ENCODE assay signal across 9 cellular contexts in genomic region chr7:150322114-150322832, GRCh38. TPM values are rescaled to one million over a fixed set of nuclear protein-coding genes. Genes with fewer than 3 reads are reported as not detected.
DNase-seq lines count a peak whose midpoint lies in the region; ATAC-seq and TF ChIP-seq lines count a peak whose summit lies in the region.
"Had no signal": no experiment of that assay in that cellular context is flagged by ENCODE, and none has a peak within 500 bp of the region (broad histone marks: within the 10 kb centered on the region; RNA-seq: fewer than 3 reads in every experiment).

No MANE protein-coding gene starts in this region.

- no peaks in the 10 kb centered on the region; the same call in 1 of the 2 replicates for H3K36me3 ChIP-seq in KMS-11 (ENCODE audit: insufficient read depth)

- peak overlapping the region; percentile 98 for H3K9ac ChIP-seq in KMS-11

- H3K4me3 ChIP-seq in GM12865 (ENCODE audit: low read depth, low read length) (peak overlapping the region; percentile 90), KMS-11 (IDR thresholded peaks at IDR 0.05; ENCODE audit: insufficient read depth, low read depth, low read length) (no peak overlapping the region)

- ATAC-seq in foreskin keratinocyte: no peak
- no peak for ATAC-seq in HG02884 (IDR thresholded peaks at IDR 0.05; ENCODE audit: unreplicated experiment)

- peak; percentile 79 for DNase-seq in GM12865 (ENCODE audit: low read depth)
- DNase-seq in activated CD8-positive, alpha-beta memory T cell treated with anti-CD3 and anti-CD28 coated beads for 24 hours: peak; percentile 71
- no peak for DNase-seq in foreskin keratinocyte
- peak; percentile 55 to 69 for DNase-seq in stimulated activated CD4-positive, alpha-beta T cell treated with anti-CD3 and anti-CD28 coated beads, Interleukin-2, amount 100 ng/mL, for 24 hours
- DNase-seq in NCI-H524 treated with DMSO at 0.1 percent for 48 hours (lab: John Stamatoyannopoulos, UW): no peak
- no peak for DNase-seq in mucosa of gallbladder (ENCODE audit: low spot score)

- no peaks in the 10 kb centered on the region for H3K27me3 ChIP-seq in KMS-11 (ENCODE audit: insufficient read depth, low read depth)
- H3K27me3 ChIP-seq in foreskin keratinocyte: no peaks in the 10 kb centered on the region

- H2AFZ ChIP-seq in KMS-11 (ENCODE audit: low read depth): peak overlapping the region; percentile 76; the same call in 1 of the 2 replicates

- no peaks in the 10 kb centered on the region for H4K20me1 ChIP-seq in KMS-11 (ENCODE audit: insufficient read depth)

- H3K27ac ChIP-seq in KMS-11: peak overlapping the region; percentile 93
- H3K27ac ChIP-seq in foreskin keratinocyte: peak overlapping the region; percentile 54

- H3K4me1 ChIP-seq in KMS-11 (ENCODE audit: low read depth, poor library complexity, severe bottlenecking) (peaks cover 51% of the 10 kb centered on the region), foreskin keratinocyte (no peaks in the 10 kb centered on the region)

- peaks cover 70% of the 10 kb centered on the region for H3K79me2 ChIP-seq in KMS-11 (ENCODE audit: insufficient read depth, low read depth)

- no peak for TF ChIP-seq CTCF in GM12865 (IDR thresholded peaks at IDR 0.05; ENCODE audit: insufficient read depth, low read depth, low read length, missing control alignments)
- TF ChIP-seq CTCF in KMS-11 (conservative IDR thresholded peaks at IDR 0.05; ENCODE audit: low read depth, low read length): no peak
- no peak for TF ChIP-seq CTCF in foreskin keratinocyte (conservative IDR thresholded peaks at IDR 0.05)

- H3K4me2 ChIP-seq in KMS-11: peak overlapping the region; percentile 80

RNA-seq across cellular contexts. Expression of gene LRRC61, which starts 0.9 kb away (rescaled TPM):
- total RNA-seq in foreskin keratinocyte: 8.6 and 9.9 TPM in 2 replicates
- 10.0 and 13.2 TPM in 2 replicates for polyA plus RNA-seq in foreskin keratinocyte
- 11.7 TPM for total RNA-seq in mucosa of gallbladder
- total RNA-seq: HT1080 had no signal

RNA-seq across cellular contexts. Expression of gene ACTR3C, which starts 1.1 kb away (rescaled TPM):
- 2.8 and 2.9 TPM in 2 replicates for total RNA-seq in foreskin keratinocyte
- 1.1 and 1.6 TPM in 2 replicates for polyA plus RNA-seq in foreskin keratinocyte
- total RNA-seq in mucosa of gallbladder: 22.4 TPM
- total RNA-seq: HT1080 had no signal

RNA-seq across cellular contexts. Expression of gene RARRES2, which starts 19.2 kb away (rescaled TPM):
- total RNA-seq in foreskin keratinocyte (not detected in 2 replicates), mucosa of gallbladder (143 TPM)
- not detected in 2 replicates for polyA plus RNA-seq in foreskin keratinocyte
- total RNA-seq: HT1080 had no signal

RNA-seq across cellular contexts. Expression of gene REPIN1, which starts 46.3 kb away (rescaled TPM):
- total RNA-seq in foreskin keratinocyte (19.4 and 19.6 TPM in 2 replicates), mucosa of gallbladder (145 TPM)
- 12.8 and 15.9 TPM in 2 replicates for polyA plus RNA-seq in foreskin keratinocyte

RNA-seq across cellular contexts. Expression of gene ZNF775, which starts 56.9 kb away (rescaled TPM):
- total RNA-seq in foreskin keratinocyte (4.7 and 5.4 TPM in 2 replicates), mucosa of gallbladder (9.4 TPM)
- 3.9 and 5.3 TPM in 2 replicates for polyA plus RNA-seq in foreskin keratinocyte

Comparison
In these comparisons a context has a peak if more than half of its experiments do, and no peak if none do; other contexts are left out.
1. DNase-seq: peak in GM12865 (single experiment), activated CD8-positive, alpha-beta memory T cell treated with anti-CD3 and anti-CD28 coated beads for 24 hours (single experiment) and stimulated activated CD4-positive, alpha-beta T cell treated with anti-CD3 and anti-CD28 coated beads, Interleukin-2, amount 100 ng/mL, for 24 hours (2 of 2); none in foreskin keratinocyte (0 of 2), NCI-H524 treated with DMSO at 0.1 percent for 48 hours (single experiment) and mucosa of gallbladder (single experiment).
2. RNA of gene RARRES2, which starts 19.2 kb away (total RNA-seq): 143 TPM in mucosa of gallbladder (single experiment); not detected in foreskin keratinocyte; every median in the first group is over 100 times any median in the second.